9 cellular contexts compared by ENCODE assay signal in genomic region chr19:55486043-55486970, GRCh38. TPM values are rescaled to one million over a fixed set of nuclear protein-coding genes. Genes with fewer than 3 reads are reported as not detected.
DNase-seq lines count a peak whose midpoint lies in the region; ATAC-seq, FAIRE-seq and TF ChIP-seq lines count a peak whose summit lies in the region.
"Had no signal": no experiment of that assay in that cellular context is flagged by ENCODE, and none has a peak within 500 bp of the region (broad histone marks: within the 10 kb centered on the region; RNA-seq: fewer than 3 reads in every experiment).

No MANE protein-coding gene starts in this region.

- no peaks in the 10 kb centered on the region for H3K27me3 Mint-ChIP-seq in activated T-cell treated with anti-CD3 and anti-CD28 coated beads, Interleukin-2, amount 50 U/mL, for 72 hours (ENCODE audit: low read depth)
- no peaks in the 10 kb centered on the region for H3K27me3 Mint-ChIP-seq in astrocyte (ENCODE audit: low read depth, unreplicated experiment)
- no peaks in the 10 kb centered on the region for H3K27me3 Mint-ChIP-seq in type B pancreatic cell

- FAIRE-seq in astrocyte (lab: Jason Lieb, UNC) = no peak

- H3K4me3 ChIP-seq in astrocyte (ENCODE audit: insufficient read depth, low read depth, low read length) = peak overlapping the region; percentile 71

- no peak for ATAC-seq in activated T-cell treated with anti-CD3 and anti-CD28 coated beads, Interleukin-2, amount 50 U/mL, for 72 hours (replicated peaks in 1 of 2)
- ATAC-seq in omental fat pad (ENCODE audit: low FRiP score) = no peak

- peaks cover 15% of the 10 kb centered on the region for H3K4me1 Mint-ChIP-seq in activated T-cell treated with anti-CD3 and anti-CD28 coated beads, Interleukin-2, amount 50 U/mL, for 72 hours (ENCODE audit: low read depth)
- peaks cover 14% of the 10 kb centered on the region for H3K4me1 Mint-ChIP-seq in astrocyte (ENCODE audit: low read depth, unreplicated experiment)
- peaks cover 14% of the 10 kb centered on the region for H3K4me1 Mint-ChIP-seq in type B pancreatic cell (ENCODE audit: unreplicated experiment)

- peak overlapping the region; percentile 1 for H3K27ac Mint-ChIP-seq in activated T-cell treated with anti-CD3 and anti-CD28 coated beads, Interleukin-2, amount 50 U/mL, for 72 hours
- H3K27ac Mint-ChIP-seq in astrocyte (ENCODE audit: unreplicated experiment) = peak overlapping the region; percentile 98
- H3K27ac Mint-ChIP-seq in type B pancreatic cell = peak overlapping the region; percentile 90

- H3K4me1 ChIP-seq in astrocyte (ENCODE audit: insufficient read depth, low read length) = peaks cover 49% of the 10 kb centered on the region

- peak overlapping the region; percentile 91 for H3K27ac ChIP-seq in astrocyte (ENCODE audit: low read depth, low read length)

- no peaks in the 10 kb centered on the region for H3K27me3 ChIP-seq in astrocyte (ENCODE audit: insufficient read depth, low read length)

- H3K79me2 ChIP-seq in astrocyte (ENCODE audit: insufficient read depth, low read length) = peaks cover 22% of the 10 kb centered on the region

- TF ChIP-seq CTCF in astrocyte (IDR thresholded peaks at IDR 0.05; ENCODE audit: insufficient read depth, low read depth, low read length) (no peak), type B pancreatic cell (conservative IDR thresholded peaks at IDR 0.05) (no peak), omental fat pad (IDR thresholded peaks at IDR 0.05) (peak in 1 of 3 donors; percentile 6)

- no peaks in the 10 kb centered on the region for H3K36me3 ChIP-seq in astrocyte (ENCODE audit: insufficient read depth, low read length)

- no peaks in the 10 kb centered on the region for H3K9me3 Mint-ChIP-seq in activated T-cell treated with anti-CD3 and anti-CD28 coated beads, Interleukin-2, amount 50 U/mL, for 72 hours
- H3K9me3 Mint-ChIP-seq in astrocyte (ENCODE audit: unreplicated experiment) (no peaks in the 10 kb centered on the region), type B pancreatic cell (no peaks in the 10 kb centered on the region)

- peak overlapping the region; percentile 59 to 78 for H3K4me3 Mint-ChIP-seq in activated T-cell treated with anti-CD3 and anti-CD28 coated beads, Interleukin-2, amount 50 U/mL, for 72 hours
- H3K4me3 Mint-ChIP-seq in astrocyte (ENCODE audit: unreplicated experiment) (peak overlapping the region; percentile 87), type B pancreatic cell (peak overlapping the region; percentile 86)

- H3K4me2 ChIP-seq in astrocyte (ENCODE audit: low read length) = peak overlapping the region; percentile 96

- peaks cover 0 to 1% of the 10 kb centered on the region in 2 donors for H3K36me3 Mint-ChIP-seq in activated T-cell treated with anti-CD3 and anti-CD28 coated beads, Interleukin-2, amount 50 U/mL, for 72 hours (ENCODE audit: insufficient read depth in 2 of 2)
- H3K36me3 Mint-ChIP-seq in astrocyte (ENCODE audit: low read depth, unreplicated experiment) (no peaks in the 10 kb centered on the region), type B pancreatic cell (no peaks in the 10 kb centered on the region)

- no peaks in the 10 kb centered on the region for H4K20me1 ChIP-seq in astrocyte (ENCODE audit: insufficient read depth, low read length)

- H2AFZ ChIP-seq in astrocyte (ENCODE audit: low read depth, low read length) = no peak overlapping the region

- no peaks in the 10 kb centered on the region for H3K9me3 ChIP-seq in astrocyte (ENCODE audit: insufficient read depth, low read depth, low read length)

- no peak for DNase-seq in activated T-cell treated with anti-CD3 and anti-CD28 coated beads, Interleukin-2, amount 50 U/mL, for 72 hours
- no peak for DNase-seq in activated T-cell treated with anti-CD3 and anti-CD28 coated beads for 4 hours
- no peak for DNase-seq in astrocyte (ENCODE audit: low read depth)
- peak; percentile 25 for DNase-seq in kidney tubule cell (ENCODE audit: low spot score)
- no peak for DNase-seq in type B pancreatic cell (ENCODE audit: extremely low spot score, unreplicated experiment)
- no peak for DNase-seq in NCI-H1105 (lab: John Stamatoyannopoulos, UW)
- no peak for DNase-seq in omental fat pad (ENCODE audit: low spot score)
- no peak for DNase-seq in NCI-H2107 treated with DMSO at 0.1 percent for 48 hours (lab: John Stamatoyannopoulos, UW; ENCODE audit: unreplicated experiment)
- DNase-seq: GDM1 had no signal

- H3K9ac ChIP-seq in astrocyte (ENCODE audit: low read length) = peak overlapping the region; percentile 82

RNA-seq across cellular contexts. Expression of gene NAT14, which starts 1.3 kb away (rescaled TPM):
- 10 to 100 TPM; 19.2 to 20.5 TPM for total RNA-seq in activated T-cell treated with anti-CD3 and anti-CD28 coated beads, Interleukin-2, amount 50 U/mL, for 72 hours
- total RNA-seq in astrocyte = 68.7 and 71.2 TPM in 2 replicates
- 46.5 and 64.3 TPM in 2 replicates for total RNA-seq in type B pancreatic cell (ENCODE audit: low replicate concordance)
- 1 to 10 TPM; 2.3 to 4.6 (median 2.6) TPM for total RNA-seq in omental fat pad

RNA-seq across cellular contexts. Expression of gene SSC5D, which starts 1.9 kb away (rescaled TPM):
- 1 to 10 TPM; 1.2 to 1.7 TPM for total RNA-seq in activated T-cell treated with anti-CD3 and anti-CD28 coated beads, Interleukin-2, amount 50 U/mL, for 72 hours
- total RNA-seq in astrocyte = 46.8 and 66.1 TPM in 2 replicates
- 0.83 and 1.5 TPM in 2 replicates for total RNA-seq in type B pancreatic cell (ENCODE audit: low replicate concordance)
- total RNA-seq in omental fat pad = 1 to 10 TPM; 1.6 to 6.1 (median 3.5) TPM

RNA-seq across cellular contexts. Expression of gene ZNF628, which starts 9.9 kb away (rescaled TPM):
- total RNA-seq in activated T-cell treated with anti-CD3 and anti-CD28 coated beads, Interleukin-2, amount 50 U/mL, for 72 hours = 1 to 10 TPM; 7.9 to 9.0 TPM
- total RNA-seq in astrocyte (9.9 and 11.9 TPM in 2 replicates), type B pancreatic cell (ENCODE audit: low replicate concordance) (10.3 and 13.2 TPM in 2 replicates), omental fat pad (1 to 10 TPM; 1.7 to 6.4 (median 2.6) TPM)

RNA-seq across cellular contexts. Expression of gene C19orf85, which starts 21.8 kb away (rescaled TPM):
- not detected for total RNA-seq in activated T-cell treated with anti-CD3 and anti-CD28 coated beads, Interleukin-2, amount 50 U/mL, for 72 hours
- total RNA-seq in astrocyte = not detected in 2 replicates
- not detected in 2 replicates for total RNA-seq in type B pancreatic cell (ENCODE audit: low replicate concordance)
- not detected for total RNA-seq in omental fat pad

RNA-seq across cellular contexts. Expression of gene ISOC2, which starts 24.9 kb away (rescaled TPM):
- total RNA-seq in activated T-cell treated with anti-CD3 and anti-CD28 coated beads, Interleukin-2, amount 50 U/mL, for 72 hours = 10 to 100 TPM; 19.5 to 20.3 TPM
- total RNA-seq in astrocyte = 58.8 and 61.6 TPM in 2 replicates
- 44.2 and 47.5 TPM in 2 replicates for total RNA-seq in type B pancreatic cell (ENCODE audit: low replicate concordance)
- total RNA-seq in omental fat pad = 10 to 100 TPM; 52.5 to 96.8 (median 62.5) TPM

Comparison
In these comparisons a context has a peak if more than half of its experiments do, and no peak if none do; other contexts are left out.
1. H3K27ac Mint-ChIP-seq: peak in every context shown above with its lines; median percentile 98 in astrocyte; 90 in type B pancreatic cell; 1 in activated T-cell treated with anti-CD3 and anti-CD28 coated beads, Interleukin-2, amount 50 U/mL, for 72 hours.